In the genomic region with DNA sequence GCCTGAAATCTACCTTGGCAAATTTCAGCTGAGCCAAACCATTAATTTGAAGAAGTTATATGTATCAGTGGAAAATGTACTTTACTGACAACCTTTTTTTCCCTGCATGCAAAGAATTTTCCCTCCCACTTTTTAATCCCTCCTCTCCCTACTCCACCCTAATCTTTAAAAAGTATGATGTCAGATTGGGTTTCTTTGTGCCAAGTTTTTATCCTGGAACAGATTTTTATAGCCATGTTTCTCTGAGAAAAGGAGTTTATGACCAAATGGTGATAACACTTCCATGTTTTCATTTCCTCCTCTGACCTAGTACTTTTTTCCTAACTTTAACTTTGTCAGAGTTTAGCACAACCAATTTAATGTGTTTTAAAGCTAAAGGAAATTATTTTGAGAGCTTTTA, we compare ENCODE assay signal across 23 cellular contexts.
DNase-seq lines count a peak whose midpoint lies in the region; ATAC-seq and TF ChIP-seq lines count a peak whose summit lies in the region.
"Had no signal": no experiment of that assay in that cellular context is flagged by ENCODE, and none has a peak within 500 bp of the region (broad histone marks: within the 10 kb centered on the region; RNA-seq: fewer than 3 reads in every experiment).

No MANE protein-coding gene starts in this region.

- H3K9ac ChIP-seq in fibroblast of lung (ENCODE audit: insufficient read depth, low read length) = no peak overlapping the region

- intact Hi-C loops in sciatic nerve (cut with DNase I) = no loop called here

- no peaks in the 10 kb centered on the region for H4K20me1 ChIP-seq in fibroblast of lung (ENCODE audit: control insufficient read depth, extremely low read depth, insufficient read depth, low read length)

- H3K36me3 ChIP-seq in fibroblast of lung (ENCODE audit: control insufficient read depth, insufficient read depth, low read length) = no peaks in the 10 kb centered on the region
- H3K36me3 ChIP-seq: gastroesophageal sphincter, MG63, ovary, sigmoid colon, thoracic aorta had no signal

- H3K9me3 ChIP-seq in fibroblast of lung (ENCODE audit: control insufficient read depth, insufficient read depth, low read depth, low read length) = no peaks in the 10 kb centered on the region
- H3K9me3 ChIP-seq: gastroesophageal sphincter, ovary, sigmoid colon, thoracic aorta had no signal

- TF ChIP-seq CTCF in AG10803 (conservative IDR thresholded peaks at IDR 0.05; ENCODE audit: low read length) (no peak), fibroblast of lung (conservative IDR thresholded peaks at IDR 0.05 in 1 of 2, IDR thresholded peaks at IDR 0.05 in 1 of 2; ENCODE audit: low read depth in 1 of 2, low read length in 2 of 2) (no peak)

- DNase-seq in AG10803 (ENCODE audit: low read depth) = peak; percentile 22
- peak; percentile 21 for DNase-seq in M059J (ENCODE audit: low read depth)
- peak; percentile 36 to 46 for DNase-seq in fibroblast of lung (ENCODE audit: low read depth in 2 of 2)
- no peak for DNase-seq in sciatic nerve (ENCODE audit: low spot score)
- no peak for DNase-seq in activated T-cell treated with anti-CD3 and anti-CD28 coated beads for 4 hours
- DNase-seq in NCI-H2171 (lab: John Stamatoyannopoulos, UW) = no peak
- DNase-seq: AML-193, cortex of kidney, DND-41, HCEC 1CT, mesenchymal stem cell, MG63, naive B cell, NCI-H2171 treated with DMSO at 0.1 percent for 48 hours, NCI-H69, ovary, SHP77 treated with DMSO at 0.1 percent for 48 hours, sigmoid colon had no signal

- peaks cover 2% of the 10 kb centered on the region for H3K4me1 ChIP-seq in fibroblast of lung (ENCODE audit: control insufficient read depth, extremely low read depth, insufficient read depth, low read length)

- peak; percentile 59 for ATAC-seq in sciatic nerve
- ATAC-seq in GM21786 (IDR thresholded peaks at IDR 0.05; ENCODE audit: unreplicated experiment) = no peak
- no peak for ATAC-seq in activated CD4-positive, CD25-positive, alpha-beta regulatory T cell treated with anti-CD3 and anti-CD28 coated beads, Interleukin-2, amount 50 U/mL, for 24 hours
- ATAC-seq: gastroesophageal sphincter; stimulated activated memory B cell treated with anti-CD40 and anti-IgM and Interleukin-4, amounts not matched to agents 10 μg/mL and 1 μg/mL and 100 μg/mL, for 72 hours had no signal

- H3K4me3 ChIP-seq in AG10803 (ENCODE audit: low read length) (no peak overlapping the region), fibroblast of lung (replicated peaks in 1 of 4; ENCODE audit: control extremely low read depth in 1 of 4, insufficient read depth in 1 of 4, low read depth in 3 of 4, low read length in 4 of 4) (no peak overlapping the region)
- H3K4me3 ChIP-seq: gastroesophageal sphincter, MG63, ovary, sigmoid colon, thoracic aorta had no signal

- no peak overlapping the region for H3K27ac ChIP-seq in fibroblast of lung (ENCODE audit: insufficient read depth, low read length)
- H3K27ac ChIP-seq: gastroesophageal sphincter, sigmoid colon, thoracic aorta had no signal

- H2AFZ ChIP-seq in fibroblast of lung (ENCODE audit: low read length) = no peak overlapping the region

- no peaks in the 10 kb centered on the region for H3K27me3 ChIP-seq in fibroblast of lung (ENCODE audit: control insufficient read depth, insufficient read depth, low read length)
- H3K27me3 ChIP-seq: gastroesophageal sphincter, MG63, ovary, sigmoid colon had no signal

- H3K79me2 ChIP-seq in fibroblast of lung (ENCODE audit: control insufficient read depth, insufficient read depth, low read length) = no peaks in the 10 kb centered on the region

- H3K4me2 ChIP-seq in fibroblast of lung (ENCODE audit: extremely low read depth, insufficient read depth, low read length) = no peak overlapping the region

Comparison
In these comparisons a context has a peak if more than half of its experiments do, and no peak if none do; other contexts are left out.
1. DNase-seq: peak in AG10803 (single experiment), M059J (single experiment) and fibroblast of lung (2 of 2); none in sciatic nerve (single experiment), activated T-cell treated with anti-CD3 and anti-CD28 coated beads for 4 hours (single experiment) and NCI-H2171 (single experiment).